8 cellular contexts compared by ENCODE assay signal in the genomic region with DNA sequence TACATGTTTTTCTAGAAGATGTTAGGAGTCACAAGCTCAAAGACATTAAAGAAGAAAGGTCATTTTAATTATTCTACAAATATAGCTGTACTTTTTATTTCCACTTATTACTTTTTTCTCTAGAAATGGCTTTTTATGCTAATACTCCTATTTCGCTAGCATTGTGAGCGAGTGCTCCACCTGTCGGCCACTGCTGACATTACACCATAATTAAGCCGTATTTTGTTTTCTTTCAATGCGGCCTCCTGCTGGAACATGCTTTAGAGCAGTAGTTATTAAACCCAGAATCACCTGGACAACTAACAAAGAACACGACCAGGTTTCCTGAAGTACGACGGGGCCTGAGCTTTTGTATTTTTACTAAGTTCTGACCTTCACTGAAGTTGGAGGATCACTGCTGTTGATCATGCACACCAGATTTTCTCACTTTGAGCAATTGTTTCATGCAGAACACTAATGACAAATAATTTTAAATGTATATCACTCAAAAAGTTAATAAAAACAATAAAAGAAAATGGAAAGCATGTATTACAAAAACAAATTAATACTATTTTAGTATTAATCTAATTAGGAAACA.
DNase-seq lines count a peak whose midpoint lies in the region; ATAC-seq lines count a peak whose summit lies in the region.

No MANE protein-coding gene starts in this region.

- no peaks in the 10 kb centered on the region for H3K4me1 Mint-ChIP-seq in activated CD8-positive, alpha-beta memory T cell treated with anti-CD3 and anti-CD28 coated beads, Interleukin-2, amount 10 ng/mL, durations not matched to agents 7 days and 5 days
- no peaks in the 10 kb centered on the region for H3K4me1 Mint-ChIP-seq in activated naive CD8-positive, alpha-beta T cell treated with anti-CD3 and anti-CD28 coated beads, Interleukin-2, amount 50 U/mL, for 24 hours

- ATAC-seq in activated CD8-positive, alpha-beta memory T cell treated with anti-CD3 and anti-CD28 coated beads, Interleukin-2, amount 10 ng/mL, durations not matched to agents 7 days and 5 days, result no peak
- ATAC-seq in HG02870 (IDR thresholded peaks at IDR 0.05; ENCODE audit: unreplicated experiment), result peak; percentile 67
- no peak for ATAC-seq in activated naive CD8-positive, alpha-beta T cell treated with anti-CD3 and anti-CD28 coated beads, Interleukin-2, amount 50 U/mL, for 24 hours

- CTCF ChIA-PET in activated CD8-positive, alpha-beta memory T cell treated with anti-CD3 and anti-CD28 coated beads, Interleukin-2, amount 10 ng/mL, durations not matched to agents 7 days and 5 days (lab: Charles Lee), result interaction anchor here (0.8 to 4.7 kb wide), 6 partner anchors 17 to 505 kb away, joined by 3 to 32 read pairs (median 3); no protein-coding TSS in a partner anchor

- no peak overlapping the region for H3K27ac Mint-ChIP-seq in activated CD8-positive, alpha-beta memory T cell treated with anti-CD3 and anti-CD28 coated beads, Interleukin-2, amount 10 ng/mL, durations not matched to agents 7 days and 5 days
- H3K27ac Mint-ChIP-seq in activated naive CD8-positive, alpha-beta T cell treated with anti-CD3 and anti-CD28 coated beads, Interleukin-2, amount 50 U/mL, for 24 hours, result no peak overlapping the region

- peak; percentile 44 for DNase-seq in activated CD8-positive, alpha-beta memory T cell treated with anti-CD3 and anti-CD28 coated beads, Interleukin-2, amount 10 ng/mL, durations not matched to agents 7 days and 5 days
- DNase-seq in activated CD8-positive, alpha-beta memory T cell treated with anti-CD3 and anti-CD28 coated beads for 24 hours, result no peak
- DNase-seq in NCI-H774 (lab: John Stamatoyannopoulos, UW) (peak; percentile 31), hepatic stellate cell (ENCODE audit: low spot score) (peak; percentile 9), amniotic stem cell (lab: John Stamatoyannopoulos, UW) (no peak)
- DNase-seq in activated naive CD8-positive, alpha-beta T cell treated with anti-CD3 and anti-CD28 coated beads, Interleukin-2, amount 50 U/mL, for 24 hours, result peak; percentile 47
- DNase-seq in stimulated activated CD4-positive, alpha-beta T cell treated with anti-CD3 and anti-CD28 coated beads, Interleukin-15, amount 100 ng/mL, for 24 hours, result peak; percentile 48

- H3K9me3 Mint-ChIP-seq in activated CD8-positive, alpha-beta memory T cell treated with anti-CD3 and anti-CD28 coated beads, Interleukin-2, amount 10 ng/mL, durations not matched to agents 7 days and 5 days (ENCODE audit: low read depth), result no peaks in the 10 kb centered on the region
- no peaks in the 10 kb centered on the region for H3K9me3 Mint-ChIP-seq in activated naive CD8-positive, alpha-beta T cell treated with anti-CD3 and anti-CD28 coated beads, Interleukin-2, amount 50 U/mL, for 24 hours

- no peaks in the 10 kb centered on the region for H3K36me3 Mint-ChIP-seq in activated CD8-positive, alpha-beta memory T cell treated with anti-CD3 and anti-CD28 coated beads, Interleukin-2, amount 10 ng/mL, durations not matched to agents 7 days and 5 days
- H3K36me3 Mint-ChIP-seq in activated naive CD8-positive, alpha-beta T cell treated with anti-CD3 and anti-CD28 coated beads, Interleukin-2, amount 50 U/mL, for 24 hours (ENCODE audit: low read depth), result no peaks in the 10 kb centered on the region

- H3K27me3 Mint-ChIP-seq in activated CD8-positive, alpha-beta memory T cell treated with anti-CD3 and anti-CD28 coated beads, Interleukin-2, amount 10 ng/mL, durations not matched to agents 7 days and 5 days, result peaks cover 15% of the 10 kb centered on the region
- peaks cover 8% of the 10 kb centered on the region for H3K27me3 Mint-ChIP-seq in activated naive CD8-positive, alpha-beta T cell treated with anti-CD3 and anti-CD28 coated beads, Interleukin-2, amount 50 U/mL, for 24 hours

- H3K4me3 Mint-ChIP-seq in activated CD8-positive, alpha-beta memory T cell treated with anti-CD3 and anti-CD28 coated beads, Interleukin-2, amount 10 ng/mL, durations not matched to agents 7 days and 5 days, result no peak overlapping the region
- H3K4me3 Mint-ChIP-seq in activated naive CD8-positive, alpha-beta T cell treated with anti-CD3 and anti-CD28 coated beads, Interleukin-2, amount 50 U/mL, for 24 hours, result no peak overlapping the region

Comparison
In these comparisons a context has a peak if more than half of its experiments do, and no peak if none do; other contexts are left out.
1. DNase-seq: peak in activated CD8-positive, alpha-beta memory T cell treated with anti-CD3 and anti-CD28 coated beads, Interleukin-2, amount 10 ng/mL, durations not matched to agents 7 days and 5 days (single experiment), NCI-H774 (single experiment), activated naive CD8-positive, alpha-beta T cell treated with anti-CD3 and anti-CD28 coated beads, Interleukin-2, amount 50 U/mL, for 24 hours (single experiment), hepatic stellate cell (single experiment) and stimulated activated CD4-positive, alpha-beta T cell treated with anti-CD3 and anti-CD28 coated beads, Interleukin-15, amount 100 ng/mL, for 24 hours (single experiment); none in activated CD8-positive, alpha-beta memory T cell treated with anti-CD3 and anti-CD28 coated beads for 24 hours (single experiment) and amniotic stem cell (single experiment).